In the genomic region with DNA sequence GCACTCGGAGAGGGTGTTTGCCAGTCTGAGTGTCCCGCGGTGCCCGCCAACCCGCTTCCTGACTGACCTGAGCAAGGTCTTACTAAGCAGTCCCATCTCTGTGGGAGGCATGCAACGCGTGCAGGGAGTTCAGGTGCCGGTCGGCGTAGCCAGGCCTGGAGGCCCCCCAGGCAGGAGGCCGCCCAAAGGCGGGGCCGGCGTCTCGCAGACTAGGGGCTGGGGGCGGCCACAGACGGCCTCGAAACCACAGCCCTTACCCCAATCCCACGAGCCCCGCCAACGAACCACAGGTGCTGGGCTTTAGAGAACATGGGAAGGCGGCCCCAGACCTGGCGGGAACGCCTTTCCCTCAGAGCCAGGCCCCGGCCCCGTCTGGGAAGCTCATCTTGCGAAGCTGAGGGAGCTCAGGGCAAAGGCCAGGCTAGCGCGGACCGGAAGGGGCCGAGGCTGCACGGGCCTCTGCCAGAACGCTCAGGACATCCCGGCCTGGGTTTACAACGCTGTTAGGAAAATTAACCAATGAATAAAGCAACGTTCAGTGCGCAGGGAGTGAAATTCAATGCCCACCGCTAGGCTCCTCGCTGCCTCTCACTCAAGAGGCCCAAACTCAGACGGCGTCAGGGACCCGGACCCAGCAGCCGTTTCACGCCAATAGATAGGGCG, we compare ENCODE assay signal across 7 cellular contexts. TPM values are rescaled to one million over a fixed set of nuclear protein-coding genes. Genes with fewer than 3 reads are reported as not detected.
DNase-seq lines count a peak whose midpoint lies in the region; ATAC-seq and TF ChIP-seq lines count a peak whose summit lies in the region.

No MANE protein-coding gene starts in this region.

- H3K4me1 ChIP-seq in RWPE2 (ENCODE audit: insufficient read depth, poor library complexity, severe bottlenecking) = peaks cover 36% of the 10 kb centered on the region

- H3K36me3 Mint-ChIP-seq in immature natural killer cell = peaks cover 0 to 7% (median 5%) of the 10 kb centered on the region in 3 donors

- peak overlapping the region; percentile 98 to 100 (median 99) for H3K27ac Mint-ChIP-seq in immature natural killer cell

- peak; percentile 82 for DNase-seq in RWPE2 (ENCODE audit: low spot score)
- DNase-seq in astrocyte of the cerebellum (ENCODE audit: low read depth) = no peak
- no peak for DNase-seq in immature natural killer cell
- DNase-seq in stimulated activated CD4-positive, alpha-beta T cell treated with anti-CD3 and anti-CD28 coated beads, Interleukin-2, amount 100 ng/mL, for 24 hours = peak; percentile 66 to 68
- no peak for DNase-seq in NCI-H1105 treated with DMSO at 0.1 percent for 48 hours (lab: John Stamatoyannopoulos, UW)

- H3K27me3 Mint-ChIP-seq in immature natural killer cell (ENCODE audit: low read depth in 3 of 3) = peaks cover 9 to 21% (median 15%) of the 10 kb centered on the region in 3 donors

- TF ChIP-seq CTCF in RWPE2 (IDR thresholded peaks at IDR 0.05; ENCODE audit: poor library complexity, severe bottlenecking) (no peak), astrocyte of the cerebellum (IDR thresholded peaks at IDR 0.05; ENCODE audit: low read depth, low read length, missing control alignments) (no peak)

- peaks cover 57% of the 10 kb centered on the region for H3K36me3 ChIP-seq in RWPE2 (ENCODE audit: low read depth)

- H3K9me3 Mint-ChIP-seq in immature natural killer cell = no peaks in the 10 kb centered on the region

- H3K9me3 ChIP-seq in RWPE2 (ENCODE audit: severe bottlenecking) = no peaks in the 10 kb centered on the region

- ATAC-seq in GM19025 (IDR thresholded peaks at IDR 0.05; ENCODE audit: low read depth, unreplicated experiment) (peak; percentile 23), HG02981 (IDR thresholded peaks at IDR 0.05; ENCODE audit: unreplicated experiment) (peak; percentile 22), RWPE2 (ENCODE audit: low read depth) (peak; percentile 19)

- H3K27ac ChIP-seq in RWPE2 (ENCODE audit: poor library complexity, severe bottlenecking) = peak overlapping the region; percentile 99

- no peaks in the 10 kb centered on the region for H3K27me3 ChIP-seq in RWPE2 (ENCODE audit: insufficient read depth, poor library complexity, severe bottlenecking)

- peak overlapping the region; percentile 97 to 99 (median 98) for H3K4me3 Mint-ChIP-seq in immature natural killer cell

- H3K4me3 ChIP-seq in RWPE2 (ENCODE audit: severe bottlenecking) (peak overlapping the region; percentile 59), astrocyte of the cerebellum (ENCODE audit: low read depth, low read length) (peak overlapping the region; percentile 43)

- H3K4me1 Mint-ChIP-seq in immature natural killer cell = peaks cover 44 to 58% of the 10 kb centered on the region in 2 donors

- in situ Hi-C loops in astrocyte of the cerebellum (cut with HindIII; ENCODE audit: low sequenced_read_pairs) = no loop called here

RNA-seq across cellular contexts. Expression of a gene that starts 2.1 kb away (rescaled TPM):
- 10 to 100 TPM; 18.7 to 41.3 (median 32.0) TPM for polyA plus RNA-seq in immature natural killer cell

RNA-seq across cellular contexts. Expression of a gene that starts 26.6 kb away (rescaled TPM):
- polyA plus RNA-seq in immature natural killer cell = 1 to 10 TPM in 1 of 3 donors, under 1 TPM in 1, not detected in 1; 0.23 to 1.6 TPM

RNA-seq across cellular contexts. Expression of a gene that starts 36.2 kb away (rescaled TPM):
- 1 to 10 TPM in 1 of 3 donors, under 1 TPM in 2; 0.38 to 1.1 (median 0.56) TPM for polyA plus RNA-seq in immature natural killer cell

RNA-seq across cellular contexts. Expression of a gene that starts 48.4 kb away (rescaled TPM):
- not detected for polyA plus RNA-seq in immature natural killer cell

Comparison
In these comparisons a context has a peak if more than half of its experiments do, and no peak if none do; other contexts are left out.
1. DNase-seq: peak in RWPE2 (single experiment) and stimulated activated CD4-positive, alpha-beta T cell treated with anti-CD3 and anti-CD28 coated beads, Interleukin-2, amount 100 ng/mL, for 24 hours (2 of 2); none in astrocyte of the cerebellum (single experiment), immature natural killer cell (0 of 3) and NCI-H1105 treated with DMSO at 0.1 percent for 48 hours (single experiment).
2. Peak in every context shown above with its lines, with median percentiles within 50 percentile points of each other: ATAC-seq.